9 cellular contexts compared by ENCODE assay signal in genomic region chr7:2030475-2031456, GRCh38.
DNase-seq lines count a peak whose midpoint lies in the region; ATAC-seq and TF ChIP-seq lines count a peak whose summit lies in the region.
"Had no signal": no experiment of that assay in that cellular context is flagged by ENCODE, and none has a peak within 500 bp of the region (broad histone marks: within the 10 kb centered on the region; RNA-seq: fewer than 3 reads in every experiment).

No MANE protein-coding gene starts in this region.

- H3K9me3 Mint-ChIP-seq in effector memory CD8-positive, alpha-beta T cell, result peaks cover 5 to 8% of the 10 kb centered on the region in 2 donors
- H3K9me3 Mint-ChIP-seq in progenitor cell of endocrine pancreas (ENCODE audit: low read depth), result peaks cover 32% of the 10 kb centered on the region

- peak; percentile 99 for ATAC-seq in effector memory CD8-positive, alpha-beta T cell (replicated peaks)
- no peak for ATAC-seq in GM21526 (IDR thresholded peaks at IDR 0.05; ENCODE audit: low FRiP score, unreplicated experiment)

- TF ChIP-seq CTCF in progenitor cell of endocrine pancreas (IDR thresholded peaks at IDR 0.05; ENCODE audit: unreplicated experiment), result no peak

- H3K4me3 Mint-ChIP-seq in effector memory CD8-positive, alpha-beta T cell, result peak overlapping the region; percentile 71 to 79
- no peak overlapping the region for H3K4me3 Mint-ChIP-seq in progenitor cell of endocrine pancreas (ENCODE audit: low read depth)

- no peaks in the 10 kb centered on the region for H3K27me3 Mint-ChIP-seq in effector memory CD8-positive, alpha-beta T cell
- no peaks in the 10 kb centered on the region for H3K27me3 Mint-ChIP-seq in progenitor cell of endocrine pancreas

- no peak for TF ChIP-seq POLR2A in erythroblast (IDR thresholded peaks at IDR 0.05; ENCODE audit: low read length)

- DNase-seq in activated CD4-positive, alpha-beta T cell treated with anti-CD3 and anti-CD28 coated beads for 48 hours, result peak; percentile 21
- DNase-seq in activated CD4-positive, alpha-beta T cell treated with anti-CD3 and anti-CD28 coated beads, Interleukin-2, amount 50 U/mL, for 1 hour, result no peak
- DNase-seq in OCI-M1 (lab: John Stamatoyannopoulos, UW) (peak; percentile 36), progenitor cell of endocrine pancreas (ENCODE audit: low spot score, unreplicated experiment) (no peak), erythroblast (lab: John Stamatoyannopoulos, UW) (no peak), RKO (ENCODE audit: low spot score) (no peak)
- DNase-seq in effector memory CD8-positive, alpha-beta T cell, result peak; percentile 45 to 53 (median 53)
- DNase-seq: stimulated activated CD4-positive, alpha-beta T cell treated with anti-CD3 and anti-CD28 coated beads, Interleukin-2, amount 100 ng/mL, for 24 hours had no signal

- no peaks in the 10 kb centered on the region for H3K36me3 Mint-ChIP-seq in effector memory CD8-positive, alpha-beta T cell (ENCODE audit: insufficient read depth)
- H3K36me3 Mint-ChIP-seq in progenitor cell of endocrine pancreas (ENCODE audit: insufficient read depth), result peaks cover 31% of the 10 kb centered on the region

- H3K27ac Mint-ChIP-seq in effector memory CD8-positive, alpha-beta T cell, result peak overlapping the region; percentile 53 to 57
- peak overlapping the region; percentile 73 for H3K27ac Mint-ChIP-seq in progenitor cell of endocrine pancreas

- H3K4me1 Mint-ChIP-seq in effector memory CD8-positive, alpha-beta T cell (ENCODE audit: low read depth in 2 of 2), result peaks cover 18 to 28% of the 10 kb centered on the region in 2 donors
- peaks cover 3% of the 10 kb centered on the region for H3K4me1 Mint-ChIP-seq in progenitor cell of endocrine pancreas (ENCODE audit: low read depth)

Comparison
In these comparisons a context has a peak if more than half of its experiments do, and no peak if none do; other contexts are left out.
1. DNase-seq: peak in activated CD4-positive, alpha-beta T cell treated with anti-CD3 and anti-CD28 coated beads for 48 hours (single experiment), OCI-M1 (single experiment) and effector memory CD8-positive, alpha-beta T cell (3 of 3); none in activated CD4-positive, alpha-beta T cell treated with anti-CD3 and anti-CD28 coated beads, Interleukin-2, amount 50 U/mL, for 1 hour (single experiment), progenitor cell of endocrine pancreas (single experiment), erythroblast (0 of 2) and RKO (single experiment).